ENCODE assay signal across 17 cellular contexts in the genomic region with DNA sequence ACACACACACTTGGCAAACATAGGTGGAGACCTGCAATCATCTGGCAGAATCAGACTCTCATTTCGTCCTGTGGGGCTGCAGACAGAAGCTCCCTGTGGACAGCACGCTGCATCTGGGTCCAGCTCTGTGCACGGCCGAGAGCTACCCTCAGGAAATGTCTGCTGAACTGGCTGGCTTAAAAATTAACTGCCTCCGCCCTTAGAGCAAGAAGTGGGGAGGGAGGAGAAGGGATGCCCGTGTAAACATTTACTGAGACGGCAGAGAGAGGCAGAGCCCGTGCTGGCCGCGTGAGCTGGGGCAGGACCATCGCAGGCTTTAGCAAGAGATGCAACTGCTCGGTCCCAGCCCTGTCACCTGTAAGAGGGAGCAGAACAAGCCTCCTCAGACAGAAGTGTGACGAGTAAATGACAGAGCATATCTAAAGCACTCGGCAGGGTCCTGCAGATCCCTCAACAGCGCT.
DNase-seq lines count a peak whose midpoint lies in the region; ATAC-seq and TF ChIP-seq lines count a peak whose summit lies in the region.
"Had no signal": no experiment of that assay in that cellular context is flagged by ENCODE, and none has a peak within 500 bp of the region (broad histone marks: within the 10 kb centered on the region; RNA-seq: fewer than 3 reads in every experiment).

No MANE protein-coding gene starts in this region.

- POLR2A ChIA-PET in Caco-2 (lab: Charles Lee) = no interaction called here

- H3K4me1 Mint-ChIP-seq in Caco-2 (ENCODE audit: low read depth, unreplicated experiment) = peaks cover 62% of the 10 kb centered on the region
- H3K4me1 Mint-ChIP-seq: central memory CD8-positive, alpha-beta T cell had no signal

- H3K27ac Mint-ChIP-seq in Caco-2 (ENCODE audit: unreplicated experiment) = peak overlapping the region; percentile 20
- H3K27ac Mint-ChIP-seq: activated naive CD8-positive, alpha-beta T cell treated with anti-CD3 and anti-CD28 coated beads for 36 hours; stimulated activated naive B cell treated with anti-CD40 and anti-IgM and Interleukin-4, amounts not matched to agents 10 μg/mL and 1 μg/mL and 100 μg/mL, for 72 hours; T-helper 1 cell treated with Interleukin-12 subunit alpha and Interleukin-12 subunit beta and Interleukin-4 antibody, amounts not matched to agents 30 μg/mL and 1 μg/mL, for 36 hours had no signal

- H3K9me3 ChIP-seq in Caco-2 (no peaks in the 10 kb centered on the region), SJSA1 (replicated peaks) (no peaks in the 10 kb centered on the region), prostate gland (no peaks in the 10 kb centered on the region)

- CTCF ChIA-PET in Caco-2 (lab: Charles Lee) = interaction anchor here (0.6 kb wide), 1 partner anchor 12 kb away, joined by 3 read pairs; no protein-coding TSS in a partner anchor

- ATAC-seq in left lobe of liver (peak; percentile 73), HG03039 (IDR thresholded peaks at IDR 0.05; ENCODE audit: unreplicated experiment) (no peak)
- ATAC-seq: sciatic nerve; stimulated activated naive B cell treated with anti-CD40 and anti-IgM and Interleukin-4, amounts not matched to agents 10 μg/mL and 1 μg/mL and 100 μg/mL, for 72 hours had no signal

- no peak for TF ChIP-seq CTCF in Caco-2 (IDR thresholded peaks at IDR 0.05; ENCODE audit: insufficient read depth in 1 of 2, low read depth in 1 of 2, low read length in 1 of 2, severe bottlenecking in 1 of 2, unreplicated experiment in 1 of 2)
- TF ChIP-seq CTCF in prostate gland (IDR thresholded peaks at IDR 0.05) = no peak

- peaks cover 57% of the 10 kb centered on the region for H3K4me1 ChIP-seq in Caco-2
- H3K4me1 ChIP-seq in SJSA1 (replicated peaks) = peaks cover 69% of the 10 kb centered on the region
- no peaks in the 10 kb centered on the region for H3K4me1 ChIP-seq in prostate gland (replicated peaks)

- peak overlapping the region; percentile 74; the same call in 1 of the 2 replicates for H3K27ac ChIP-seq in SJSA1
- H3K27ac ChIP-seq in prostate gland = no peak overlapping the region

- H3K36me3 ChIP-seq in Caco-2 (ENCODE audit: control insufficient read depth, insufficient read depth, low read length) = peaks cover 2% of the 10 kb centered on the region; the same call in 1 of the 2 replicates
- H3K36me3 ChIP-seq in SJSA1 = peaks cover 72% of the 10 kb centered on the region
- no peaks in the 10 kb centered on the region for H3K36me3 ChIP-seq in prostate gland

- no peak for TF ChIP-seq POLR2A in prostate gland (IDR thresholded peaks at IDR 0.05)

- no peak for DNase-seq in Caco-2
- no peak for DNase-seq in SJSA1 (ENCODE audit: low read depth in 1 of 2, low spot score in 2 of 2)
- peak; percentile 91 for DNase-seq in left lobe of liver (ENCODE audit: low spot score)
- peak; percentile 27 for DNase-seq in prostate gland (ENCODE audit: low spot score)
- DNase-seq in SKM-1 (lab: John Stamatoyannopoulos, UW; ENCODE audit: unreplicated experiment) = no peak
- no peak for DNase-seq in amygdala (lab: John Stamatoyannopoulos, UW)
- DNase-seq in activated gamma-delta T cell (lab: John Stamatoyannopoulos, UW) = no peak
- DNase-seq: activated CD4-positive, alpha-beta T cell treated with anti-CD3 and anti-CD28 coated beads for 4 hours; activated naive CD8-positive, alpha-beta T cell treated with anti-CD3 and anti-CD28 coated beads for 36 hours; DMS153; NCI-H146; NCI-H510A; stimulated activated naive B cell treated with anti-CD40 and anti-IgM and Interleukin-4, amounts not matched to agents 10 μg/mL and 1 μg/mL and 100 μg/mL, for 72 hours had no signal

- 37% methylated on average over 15 of the region's 15 CpGs for WGBS in prostate gland

- intact Hi-C loops in Caco-2 (cut with micrococcal nuclease; ENCODE audit: unreplicated experiment) = no loop called here
- intact Hi-C loops in prostate gland (cut with DNase I) = no loop called here

- H3K36me3 Mint-ChIP-seq in Caco-2 (ENCODE audit: insufficient read depth, unreplicated experiment) = peaks cover 97% of the 10 kb centered on the region
- H3K36me3 Mint-ChIP-seq: activated naive CD8-positive, alpha-beta T cell treated with anti-CD3 and anti-CD28 coated beads for 36 hours; stimulated activated naive B cell treated with anti-CD40 and anti-IgM and Interleukin-4, amounts not matched to agents 10 μg/mL and 1 μg/mL and 100 μg/mL, for 72 hours had no signal

- no peak overlapping the region for H3K4me3 ChIP-seq in Caco-2 (ENCODE audit: low read depth, low read length)
- H3K4me3 ChIP-seq in SJSA1 = no peak overlapping the region
- H3K4me3 ChIP-seq in prostate gland = no peak overlapping the region

- H3K27me3 ChIP-seq in Caco-2 (replicated peaks; ENCODE audit: control insufficient read depth, insufficient read depth, low read length) = no peaks in the 10 kb centered on the region
- no peaks in the 10 kb centered on the region for H3K27me3 ChIP-seq in SJSA1 (replicated peaks)
- H3K27me3 ChIP-seq in prostate gland (replicated peaks; ENCODE audit: insufficient read depth) = no peaks in the 10 kb centered on the region

- BruUV-seq in Caco-2 (replicated peaks; lab: Mats Ljungman, UMichigan) = no TSS peak

- H3K9me3 Mint-ChIP-seq in Caco-2 (ENCODE audit: unreplicated experiment) = no peaks in the 10 kb centered on the region
- H3K9me3 Mint-ChIP-seq: activated naive CD8-positive, alpha-beta T cell treated with anti-CD3 and anti-CD28 coated beads for 36 hours; central memory CD8-positive, alpha-beta T cell; stimulated activated naive B cell treated with anti-CD40 and anti-IgM and Interleukin-4, amounts not matched to agents 10 μg/mL and 1 μg/mL and 100 μg/mL, for 72 hours; T-helper 1 cell treated with Interleukin-12 subunit alpha and Interleukin-12 subunit beta and Interleukin-4 antibody, amounts not matched to agents 30 μg/mL and 1 μg/mL, for 36 hours had no signal

- H3K4me3 Mint-ChIP-seq in Caco-2 (ENCODE audit: unreplicated experiment) = no peak overlapping the region
- H3K4me3 Mint-ChIP-seq: activated naive CD8-positive, alpha-beta T cell treated with anti-CD3 and anti-CD28 coated beads for 36 hours; central memory CD8-positive, alpha-beta T cell; stimulated activated naive B cell treated with anti-CD40 and anti-IgM and Interleukin-4, amounts not matched to agents 10 μg/mL and 1 μg/mL and 100 μg/mL, for 72 hours; T-helper 1 cell treated with Interleukin-12 subunit alpha and Interleukin-12 subunit beta and Interleukin-4 antibody, amounts not matched to agents 30 μg/mL and 1 μg/mL, for 36 hours had no signal

- H3K27me3 Mint-ChIP-seq in Caco-2 (ENCODE audit: insufficient read depth, unreplicated experiment) = no peaks in the 10 kb centered on the region
- H3K27me3 Mint-ChIP-seq: activated naive CD8-positive, alpha-beta T cell treated with anti-CD3 and anti-CD28 coated beads for 36 hours; central memory CD8-positive, alpha-beta T cell; stimulated activated naive B cell treated with anti-CD40 and anti-IgM and Interleukin-4, amounts not matched to agents 10 μg/mL and 1 μg/mL and 100 μg/mL, for 72 hours had no signal

Comparison
In these comparisons a context has a peak if more than half of its experiments do, and no peak if none do; other contexts are left out.
1. DNase-seq: peak in left lobe of liver (single experiment) and prostate gland (single experiment); none in Caco-2 (0 of 2), SJSA1 (0 of 2), SKM-1 (single experiment), amygdala (0 of 56) and activated gamma-delta T cell (single experiment).